1 cellular context compared by ENCODE assay signal in genomic region chr11:81005595-81005994, GRCh38.
TF ChIP-seq lines count a peak whose summit lies in the region.

No MANE protein-coding gene starts in this region.

TF ChIP-seq in GM12878, 131 proteins besides CTCF, POLR2A, EP300 and RAD21 (continued from another document):
- TF ChIP-seq IRF3 (IDR thresholded peaks at IDR 0.05) (no peak), YBX1 (IDR thresholded peaks at IDR 0.05) (no peak), EZH2 (IDR thresholded peaks at IDR 0.05; ENCODE audit: borderline replicate concordance, control insufficient read depth, low read depth, low read length) (no peak), EGR1 (IDR thresholded peaks at IDR 0.05; ENCODE audit: borderline replicate concordance in 1 of 2, low read depth in 2 of 2, low read length in 2 of 2) (no peak), CBX5 (IDR thresholded peaks at IDR 0.05; ENCODE audit: low read depth) (no peak)
TF ChIP-seq in GM12878: peak in this region for 0.
